23 cellular contexts compared by ENCODE assay signal in the genomic region with DNA sequence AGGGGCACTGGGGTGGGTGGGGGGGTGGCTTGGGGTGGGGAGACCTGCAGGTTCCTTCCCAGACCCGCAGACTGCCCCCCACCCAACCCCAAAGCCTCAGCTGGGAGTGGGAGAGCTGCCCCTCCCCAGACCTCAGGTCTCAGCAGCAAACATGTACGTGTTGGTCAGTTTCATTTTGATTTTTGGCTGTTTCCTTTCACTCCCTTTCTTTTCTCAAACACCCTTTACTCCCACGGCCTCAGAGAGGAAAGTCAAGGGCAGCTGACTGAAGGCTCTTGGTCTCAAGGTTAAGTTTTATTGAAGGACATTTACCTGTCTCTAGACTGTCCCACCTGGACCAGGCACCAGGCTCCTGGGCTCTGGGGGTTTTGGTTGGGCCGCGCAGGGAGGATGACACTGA. TPM values are rescaled to one million over a fixed set of nuclear protein-coding genes. Genes with fewer than 3 reads are reported as not detected.
DNase-seq lines count a peak whose midpoint lies in the region; ATAC-seq and TF ChIP-seq lines count a peak whose summit lies in the region.
"Had no signal": no experiment of that assay in that cellular context is flagged by ENCODE, and none has a peak within 500 bp of the region (broad histone marks: within the 10 kb centered on the region; RNA-seq: fewer than 3 reads in every experiment).

No MANE protein-coding gene starts in this region.

- H3K9me3 Mint-ChIP-seq in CD8-positive, alpha-beta memory T cell = peaks cover 0 to 3% (median 0%) of the 10 kb centered on the region in 5 donors
- H3K9me3 Mint-ChIP-seq in HFFc6 (no peaks in the 10 kb centered on the region), brain (peaks cover 0 to 4% (median 0%) of the 10 kb centered on the region in 5 experiments)

- no peak overlapping the region for H3K27ac ChIP-seq in CD8-positive, alpha-beta memory T cell (ENCODE audit: low read depth, low read length)
- H3K27ac ChIP-seq in osteoblast (ENCODE audit: low read depth, low read length) = no peak overlapping the region
- no peak overlapping the region for H3K27ac ChIP-seq in substantia nigra (ENCODE audit: low read depth, low read length, poor library complexity, severe bottlenecking)
- H3K27ac ChIP-seq: C4-2B, PC-9, prostate gland, SJSA1, spleen, tibial artery had no signal

- no peaks in the 10 kb centered on the region for H4K20me1 ChIP-seq in osteoblast (ENCODE audit: insufficient read depth, low read length)

- no peak for DNase-seq in CD8-positive, alpha-beta memory T cell
- no peak for DNase-seq in HFFc6
- DNase-seq in osteoblast (ENCODE audit: insufficient read length, low spot score, missing footprints) = peak; percentile 29
- DNase-seq in C1 segment of cervical spinal cord (lab: John Stamatoyannopoulos, UW) = no peak
- DNase-seq in activated gamma-delta T cell (lab: John Stamatoyannopoulos, UW) = no peak
- no peak for DNase-seq in substantia nigra (lab: John Stamatoyannopoulos, UW)
- DNase-seq: activated gamma-delta T cell treated with Interleukin-2 at 50 U/mL for 16 hours, DMS79, hippocampal formation, islet precursor cell, NCI-H1436, NCI-H2171 treated with DMSO at 0.1 percent for 48 hours, NCI-H748 treated with DMSO at 0.1 percent for 48 hours, PC-9, spleen, T1000, tibial artery had no signal

- no peaks in the 10 kb centered on the region for H3K36me3 ChIP-seq in CD8-positive, alpha-beta memory T cell (ENCODE audit: insufficient read depth, low read length)
- H3K36me3 ChIP-seq in osteoblast (ENCODE audit: insufficient read depth, low read length) = no peaks in the 10 kb centered on the region
- H3K36me3 ChIP-seq: prostate gland, SJSA1, spleen, tibial artery had no signal

- H3K36me3 Mint-ChIP-seq in CD8-positive, alpha-beta memory T cell = no peaks in the 10 kb centered on the region
- H3K36me3 Mint-ChIP-seq in HFFc6 (ENCODE audit: low read depth) (no peaks in the 10 kb centered on the region), brain (peaks cover 8% of the 10 kb centered on the region)

- no peak for TF ChIP-seq CTCF in HFFc6 (IDR thresholded peaks at IDR 0.05)
- TF ChIP-seq CTCF in brain (conservative IDR thresholded peaks at IDR 0.05) = no peak
- no peak for TF ChIP-seq CTCF in osteoblast (IDR thresholded peaks at IDR 0.05; ENCODE audit: extremely low read depth, low read depth, low read length)

- no peaks in the 10 kb centered on the region for H3K4me1 ChIP-seq in CD8-positive, alpha-beta memory T cell (ENCODE audit: insufficient read depth, low read length)
- no peaks in the 10 kb centered on the region for H3K4me1 ChIP-seq in osteoblast (ENCODE audit: insufficient read depth, low read length)

- H3K27ac Mint-ChIP-seq in CD8-positive, alpha-beta memory T cell = no peak overlapping the region
- H3K27ac Mint-ChIP-seq in HFFc6 = no peak overlapping the region
- H3K27ac Mint-ChIP-seq in brain = no peak overlapping the region

- H3K4me3 Mint-ChIP-seq in CD8-positive, alpha-beta memory T cell = peak overlapping the region in 4 of 7 donors; percentile 2 to 41 (median 30)
- H3K4me3 Mint-ChIP-seq in HFFc6 (peak overlapping the region; percentile 61), brain (peak overlapping the region in 3 of 5 experiments; percentile 41 to 44 (median 42))

- CTCF ChIA-PET in CD8-positive, alpha-beta memory T cell (lab: Charles Lee) = interaction anchor here (1.2 kb wide), 1 partner anchor 23 kb away, joined by 3 read pairs; no protein-coding TSS in a partner anchor

- ATAC-seq in HG03108 (IDR thresholded peaks at IDR 0.05; ENCODE audit: unreplicated experiment) = no peak
- ATAC-seq: activated CD4-positive, CD25-positive, alpha-beta regulatory T cell treated with anti-CD3 and anti-CD28 coated beads, Interleukin-2, amount 50 U/mL, for 24 hours had no signal

- H3K27me3 Mint-ChIP-seq in CD8-positive, alpha-beta memory T cell = peaks cover 20 to 39% of the 10 kb centered on the region in 2 donors
- peaks cover 32% of the 10 kb centered on the region for H3K27me3 Mint-ChIP-seq in HFFc6 (ENCODE audit: insufficient read depth)
- peaks cover 60% of the 10 kb centered on the region for H3K27me3 Mint-ChIP-seq in brain

- no peaks in the 10 kb centered on the region for H3K79me2 ChIP-seq in osteoblast (ENCODE audit: insufficient read depth, low read length)

- peaks cover 4 to 13% (median 10%) of the 10 kb centered on the region in 3 donors for H3K4me1 Mint-ChIP-seq in CD8-positive, alpha-beta memory T cell
- H3K4me1 Mint-ChIP-seq in HFFc6 (ENCODE audit: low read depth) = peaks cover 4% of the 10 kb centered on the region; the same call in 1 of the 2 replicates
- peaks cover 19% of the 10 kb centered on the region for H3K4me1 Mint-ChIP-seq in brain

- peaks cover 6% of the 10 kb centered on the region for H3K27me3 ChIP-seq in CD8-positive, alpha-beta memory T cell (ENCODE audit: insufficient read depth, low read length, poor library complexity, severe bottlenecking)
- peaks cover 42% of the 10 kb centered on the region for H3K27me3 ChIP-seq in osteoblast (ENCODE audit: insufficient read depth, low read length)

- H3K4me3 ChIP-seq in CD8-positive, alpha-beta memory T cell (ENCODE audit: low read length) = no peak overlapping the region
- H3K4me3 ChIP-seq in osteoblast (ENCODE audit: insufficient read depth, low read length) = no peak overlapping the region
- H3K4me3 ChIP-seq: PC-9, prostate gland, SJSA1, tibial artery had no signal

- H2AFZ ChIP-seq in osteoblast (ENCODE audit: low read length) = no peak overlapping the region
- H2AFZ ChIP-seq: PC-9 had no signal

- H3K9me3 ChIP-seq in CD8-positive, alpha-beta memory T cell (ENCODE audit: low read length) = no peaks in the 10 kb centered on the region
- no peaks in the 10 kb centered on the region for H3K9me3 ChIP-seq in osteoblast (ENCODE audit: low read depth, low read length)
- H3K9me3 ChIP-seq: prostate gland, SJSA1, spleen, tibial artery had no signal

- peak overlapping the region; percentile 39 for H3K4me2 ChIP-seq in osteoblast (ENCODE audit: insufficient read depth, low read length)
- H3K4me2 ChIP-seq: PC-9 had no signal

- POLR2A ChIA-PET in CD8-positive, alpha-beta memory T cell (lab: Charles Lee) = no interaction called here

RNA-seq across cellular contexts. Expression of a gene that starts 34.1 kb away (rescaled TPM):
- total RNA-seq in CD8-positive, alpha-beta memory T cell = 10 to 100 TPM; 80.7 to 84.1 TPM
- 74.7 TPM for polyA plus RNA-seq in CD8-positive, alpha-beta memory T cell
- total RNA-seq in HFFc6 (2021; fragmentation: NEBNext Ultra II Directional; extraction: Animal tissue kit (Norgen Biotek cat#: 25700)) = 1,000 to 10,000 TPM; 1,016 to 1,211 (median 1,126) TPM
- polyA plus RNA-seq in brain (ENCODE audit: insufficient read depth, low read depth, low replicate concordance) = 404 TPM
- total RNA-seq in osteoblast = 67.2 and 72.7 TPM in 2 replicates

Comparison
In these comparisons a context has a peak if more than half of its experiments do, and no peak if none do; other contexts are left out.
1. RNA of a gene that starts 34.1 kb away (total RNA-seq): 1,016 to 1,211 TPM in HFFc6; 80.7 to 84.1 TPM in CD8-positive, alpha-beta memory T cell and 67.2 to 72.7 TPM in osteoblast; every median in the first group is over 10 times any median in the second.
2. Peak in every context shown above with its lines, with median percentiles within 50 percentile points of each other: H3K4me3 Mint-ChIP-seq.